Comparison of ENCODE assay signal across 1 cellular context in genomic region chr3:32421991-32422859, GRCh38.
TF ChIP-seq lines count a peak whose summit lies in the region.

No MANE protein-coding gene starts in this region.

TF ChIP-seq in H1, 55 proteins besides CTCF, POLR2A, EP300 and RAD21:
- TF ChIP-seq BACH1 (IDR thresholded peaks at IDR 0.05; ENCODE audit: low read length) (no peak), RFX5 (IDR thresholded peaks at IDR 0.05; ENCODE audit: borderline replicate concordance, low read depth, low read length) (no peak), GTF2F1 (IDR thresholded peaks at IDR 0.05; ENCODE audit: borderline replicate concordance, low read depth, low read length) (no peak), POU5F1 (IDR thresholded peaks at IDR 0.05; ENCODE audit: low read depth, low read length) (no peak), BRCA1 (IDR thresholded peaks at IDR 0.05; ENCODE audit: low read depth, low read length) (no peak), TEAD4 (IDR thresholded peaks at IDR 0.05; ENCODE audit: low read depth, low read length) (no peak), SP1 (IDR thresholded peaks at IDR 0.05; ENCODE audit: low read depth, low read length) (no peak), YY1 (IDR thresholded peaks at IDR 0.05; ENCODE audit: low read depth, low read length) (no peak), SP4 (IDR thresholded peaks at IDR 0.05; ENCODE audit: low read length) (no peak), NANOG (IDR thresholded peaks at IDR 0.05; ENCODE audit: insufficient read depth, low read depth, low read length, poor library complexity, severe bottlenecking) (no peak), USF2 (IDR thresholded peaks at IDR 0.05; ENCODE audit: low read length) (no peak)
